In the genomic region with DNA sequence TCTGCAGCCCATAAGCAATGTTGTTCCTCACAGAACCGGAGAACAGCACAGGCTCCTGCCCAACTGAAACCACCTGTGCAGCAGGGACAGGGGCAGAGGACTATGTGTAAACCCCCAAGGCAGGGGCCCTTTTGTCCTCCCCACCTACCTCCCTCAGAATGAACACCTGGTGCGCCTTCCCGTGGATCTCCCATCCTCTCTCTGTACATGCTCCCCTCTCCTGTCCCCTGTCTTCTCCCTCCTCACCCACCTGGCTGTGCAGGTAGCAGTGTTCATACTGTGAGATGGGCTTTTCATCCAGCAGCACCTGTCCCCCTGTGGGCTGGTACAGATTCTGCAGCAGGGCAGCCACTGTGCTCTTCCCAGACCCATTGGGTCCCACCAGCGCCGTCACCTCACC, we compare ENCODE assay signal across 27 cellular contexts. TPM values are rescaled to one million over a fixed set of nuclear protein-coding genes. Genes with fewer than 3 reads are reported as not detected.
DNase-seq lines count a peak whose midpoint lies in the region; ATAC-seq lines count a peak whose summit lies in the region.
"Had no signal": no experiment of that assay in that cellular context is flagged by ENCODE, and none has a peak within 500 bp of the region (broad histone marks: within the 10 kb centered on the region; RNA-seq: fewer than 3 reads in every experiment).

No MANE protein-coding gene starts in this region.

- H3K36me3 Mint-ChIP-seq in activated naive CD4-positive, alpha-beta T cell treated with anti-CD3 and anti-CD28 coated beads, Interleukin-2, amount 50 U/mL, for 72 hours, result peaks cover 21 to 39% of the 10 kb centered on the region in 2 donors
- H3K36me3 Mint-ChIP-seq in activated T-helper 1 cell treated with anti-CD3 and anti-CD28 coated beads, Interleukin-12 subunit alpha, Interleukin-12 subunit beta, Interleukin-2, Interleukin-4 antibody, amounts not matched to agents 30 ng/mL and 10 ng/mL and 1 ng/mL, durations not matched to agents 14 hours and 24 hours and 36 hours (ENCODE audit: low read depth), result peaks cover 76% of the 10 kb centered on the region
- peaks cover 54% of the 10 kb centered on the region for H3K36me3 Mint-ChIP-seq in central memory CD8-positive, alpha-beta T cell (ENCODE audit: insufficient read depth)
- H3K36me3 Mint-ChIP-seq in stimulated activated effector memory CD8-positive, alpha-beta T cell treated with anti-CD3 and anti-CD28 coated beads, Interleukin-12 subunit alpha, Interleukin-12 subunit beta, amount 100 ng/mL, for 72 hours, result peaks cover 85% of the 10 kb centered on the region

- no peak for DNase-seq in activated naive CD4-positive, alpha-beta T cell treated with anti-CD3 and anti-CD28 coated beads, Interleukin-2, amount 50 U/mL, for 72 hours (ENCODE audit: low spot score in 2 of 2)
- no peak for DNase-seq in activated naive CD4-positive, alpha-beta T cell treated with Interleukin-2 at 50 U/mL for 16 hours
- no peak for DNase-seq in activated T-helper 1 cell treated with anti-CD3 and anti-CD28 coated beads, Interleukin-12 subunit alpha, Interleukin-12 subunit beta, Interleukin-2, Interleukin-4 antibody, amounts not matched to agents 30 ng/mL and 10 ng/mL and 1 ng/mL, durations not matched to agents 14 hours and 24 hours and 36 hours (ENCODE audit: low spot score)
- no peak for DNase-seq in central memory CD8-positive, alpha-beta T cell (ENCODE audit: low spot score in 2 of 2)
- DNase-seq in stimulated activated effector memory CD8-positive, alpha-beta T cell treated with anti-CD3 and anti-CD28 coated beads, Interleukin-12 subunit alpha, Interleukin-12 subunit beta, amount 100 ng/mL, for 72 hours (ENCODE audit: low spot score in 2 of 2), result no peak
- DNase-seq in NCI-H1092 (lab: John Stamatoyannopoulos, UW) (no peak), medulla oblongata (ENCODE audit: extremely low spot score) (no peak)
- no peak for DNase-seq in activated CD4-positive, CD25-positive, alpha-beta regulatory T cell (lab: John Stamatoyannopoulos, UW)
- DNase-seq: C1 segment of cervical spinal cord; CD8-positive, alpha-beta T cell; DMS 273 treated with DMSO at 0.1 percent for 48 hours; DMS79; EL; GDM1; GM23248; H9; IMR-90; MM.1S; NCI-H1417; NCI-H1694; NCI-H2029 treated with DMSO at 0.1 percent for 48 hours; NCI-H446 treated with DMSO at 0.1 percent for 48 hours; NCI-H526; NCI-H82; NK-92 treated with Interleukin-12 subunit alpha and Interleukin-12 subunit beta, amount 100 ng/mL, for 24 hours; PC-3 had no signal

- no peaks in the 10 kb centered on the region for H3K27me3 Mint-ChIP-seq in activated T-helper 1 cell treated with anti-CD3 and anti-CD28 coated beads, Interleukin-12 subunit alpha, Interleukin-12 subunit beta, Interleukin-2, Interleukin-4 antibody, amounts not matched to agents 30 ng/mL and 10 ng/mL and 1 ng/mL, durations not matched to agents 14 hours and 24 hours and 36 hours (ENCODE audit: insufficient read depth)
- H3K27me3 Mint-ChIP-seq in central memory CD8-positive, alpha-beta T cell, result no peaks in the 10 kb centered on the region

- peaks cover 81% of the 10 kb centered on the region for H3K4me1 Mint-ChIP-seq in activated T-helper 1 cell treated with anti-CD3 and anti-CD28 coated beads, Interleukin-12 subunit alpha, Interleukin-12 subunit beta, Interleukin-2, Interleukin-4 antibody, amounts not matched to agents 30 ng/mL and 10 ng/mL and 1 ng/mL, durations not matched to agents 14 hours and 24 hours and 36 hours (ENCODE audit: low read depth)
- H3K4me1 Mint-ChIP-seq in central memory CD8-positive, alpha-beta T cell, result peaks cover 27% of the 10 kb centered on the region
- H3K4me1 Mint-ChIP-seq in stimulated activated effector memory CD8-positive, alpha-beta T cell treated with anti-CD3 and anti-CD28 coated beads, Interleukin-12 subunit alpha, Interleukin-12 subunit beta, amount 100 ng/mL, for 72 hours, result peaks cover 58% of the 10 kb centered on the region

- no peaks in the 10 kb centered on the region for H3K9me3 Mint-ChIP-seq in activated naive CD4-positive, alpha-beta T cell treated with anti-CD3 and anti-CD28 coated beads, Interleukin-2, amount 50 U/mL, for 72 hours
- no peaks in the 10 kb centered on the region for H3K9me3 Mint-ChIP-seq in activated T-helper 1 cell treated with anti-CD3 and anti-CD28 coated beads, Interleukin-12 subunit alpha, Interleukin-12 subunit beta, Interleukin-2, Interleukin-4 antibody, amounts not matched to agents 30 ng/mL and 10 ng/mL and 1 ng/mL, durations not matched to agents 14 hours and 24 hours and 36 hours
- H3K9me3 Mint-ChIP-seq in central memory CD8-positive, alpha-beta T cell, result no peaks in the 10 kb centered on the region
- H3K9me3 Mint-ChIP-seq in stimulated activated effector memory CD8-positive, alpha-beta T cell treated with anti-CD3 and anti-CD28 coated beads, Interleukin-12 subunit alpha, Interleukin-12 subunit beta, amount 100 ng/mL, for 72 hours, result no peaks in the 10 kb centered on the region
- H3K9me3 Mint-ChIP-seq: CD8-positive, alpha-beta T cell; H9 had no signal

- ATAC-seq in activated naive CD4-positive, alpha-beta T cell treated with anti-CD3 and anti-CD28 coated beads, Interleukin-2, amount 50 U/mL, for 72 hours, result no peak
- ATAC-seq in central memory CD8-positive, alpha-beta T cell (replicated peaks; ENCODE audit: extremely low read depth, poor library complexity, severe bottlenecking), result no peak
- no peak for ATAC-seq in stimulated activated effector memory CD8-positive, alpha-beta T cell treated with anti-CD3 and anti-CD28 coated beads, Interleukin-12 subunit alpha, Interleukin-12 subunit beta, amount 100 ng/mL, for 72 hours
- ATAC-seq: CD8-positive, alpha-beta T cell; GM12878; PC-3 had no signal

- peak overlapping the region; percentile 21 to 89 for H3K27ac Mint-ChIP-seq in activated naive CD4-positive, alpha-beta T cell treated with anti-CD3 and anti-CD28 coated beads, Interleukin-2, amount 50 U/mL, for 72 hours
- H3K27ac Mint-ChIP-seq in activated T-helper 1 cell treated with anti-CD3 and anti-CD28 coated beads, Interleukin-12 subunit alpha, Interleukin-12 subunit beta, Interleukin-2, Interleukin-4 antibody, amounts not matched to agents 30 ng/mL and 10 ng/mL and 1 ng/mL, durations not matched to agents 14 hours and 24 hours and 36 hours, result peak overlapping the region; percentile 8
- peak overlapping the region; percentile 60 for H3K27ac Mint-ChIP-seq in central memory CD8-positive, alpha-beta T cell (ENCODE audit: low read depth)
- peak overlapping the region; percentile 64 for H3K27ac Mint-ChIP-seq in stimulated activated effector memory CD8-positive, alpha-beta T cell treated with anti-CD3 and anti-CD28 coated beads, Interleukin-12 subunit alpha, Interleukin-12 subunit beta, amount 100 ng/mL, for 72 hours
- H3K27ac Mint-ChIP-seq: CD8-positive, alpha-beta T cell; H9 had no signal

- no peak overlapping the region for H3K4me3 Mint-ChIP-seq in activated T-helper 1 cell treated with anti-CD3 and anti-CD28 coated beads, Interleukin-12 subunit alpha, Interleukin-12 subunit beta, Interleukin-2, Interleukin-4 antibody, amounts not matched to agents 30 ng/mL and 10 ng/mL and 1 ng/mL, durations not matched to agents 14 hours and 24 hours and 36 hours
- no peak overlapping the region for H3K4me3 Mint-ChIP-seq in central memory CD8-positive, alpha-beta T cell
- no peak overlapping the region for H3K4me3 Mint-ChIP-seq in stimulated activated effector memory CD8-positive, alpha-beta T cell treated with anti-CD3 and anti-CD28 coated beads, Interleukin-12 subunit alpha, Interleukin-12 subunit beta, amount 100 ng/mL, for 72 hours
- H3K4me3 Mint-ChIP-seq: CD8-positive, alpha-beta T cell; H9 had no signal

- intact Hi-C loops in activated T-helper 1 cell treated with anti-CD3 and anti-CD28 coated beads, Interleukin-12 subunit alpha, Interleukin-12 subunit beta, Interleukin-2, Interleukin-4 antibody, amounts not matched to agents 30 ng/mL and 10 ng/mL and 1 ng/mL, durations not matched to agents 14 hours and 24 hours and 36 hours (cut with micrococcal nuclease), result no loop called here

RNA-seq across cellular contexts. Expression of a gene that starts 8.5 kb away (rescaled TPM):
- total RNA-seq in activated naive CD4-positive, alpha-beta T cell treated with anti-CD3 and anti-CD28 coated beads, Interleukin-2, amount 50 U/mL, for 72 hours, result 100 to 1,000 TPM; 118 to 128 TPM
- total RNA-seq in activated T-helper 1 cell treated with anti-CD3 and anti-CD28 coated beads, Interleukin-12 subunit alpha, Interleukin-12 subunit beta, Interleukin-2, Interleukin-4 antibody, amounts not matched to agents 30 ng/mL and 10 ng/mL and 1 ng/mL, durations not matched to agents 14 hours and 24 hours and 36 hours, result 160 and 167 TPM in 2 replicates

RNA-seq across cellular contexts. Expression of a gene that starts 13.2 kb away (rescaled TPM):
- total RNA-seq in activated naive CD4-positive, alpha-beta T cell treated with anti-CD3 and anti-CD28 coated beads, Interleukin-2, amount 50 U/mL, for 72 hours, result 1 to 10 TPM; 3.8 to 4.0 TPM
- 4.2 and 4.3 TPM in 2 replicates for total RNA-seq in activated T-helper 1 cell treated with anti-CD3 and anti-CD28 coated beads, Interleukin-12 subunit alpha, Interleukin-12 subunit beta, Interleukin-2, Interleukin-4 antibody, amounts not matched to agents 30 ng/mL and 10 ng/mL and 1 ng/mL, durations not matched to agents 14 hours and 24 hours and 36 hours
- total RNA-seq: GM23248 had no signal

RNA-seq across cellular contexts. Expression of a gene that starts 13.8 kb away (rescaled TPM):
- total RNA-seq in activated naive CD4-positive, alpha-beta T cell treated with anti-CD3 and anti-CD28 coated beads, Interleukin-2, amount 50 U/mL, for 72 hours, result 100 to 1,000 TPM; 334 to 353 TPM
- total RNA-seq in activated T-helper 1 cell treated with anti-CD3 and anti-CD28 coated beads, Interleukin-12 subunit alpha, Interleukin-12 subunit beta, Interleukin-2, Interleukin-4 antibody, amounts not matched to agents 30 ng/mL and 10 ng/mL and 1 ng/mL, durations not matched to agents 14 hours and 24 hours and 36 hours, result 353 and 358 TPM in 2 replicates

RNA-seq across cellular contexts. Expression of a gene that starts 23.5 kb away (rescaled TPM):
- 100 to 1,000 TPM; 234 to 319 TPM for total RNA-seq in activated naive CD4-positive, alpha-beta T cell treated with anti-CD3 and anti-CD28 coated beads, Interleukin-2, amount 50 U/mL, for 72 hours
- total RNA-seq in activated T-helper 1 cell treated with anti-CD3 and anti-CD28 coated beads, Interleukin-12 subunit alpha, Interleukin-12 subunit beta, Interleukin-2, Interleukin-4 antibody, amounts not matched to agents 30 ng/mL and 10 ng/mL and 1 ng/mL, durations not matched to agents 14 hours and 24 hours and 36 hours, result 284 and 290 TPM in 2 replicates

RNA-seq across cellular contexts. Expression of a gene that starts 24.0 kb away (rescaled TPM):
- 100 to 1,000 TPM; 202 to 262 TPM for total RNA-seq in activated naive CD4-positive, alpha-beta T cell treated with anti-CD3 and anti-CD28 coated beads, Interleukin-2, amount 50 U/mL, for 72 hours
- 249 and 253 TPM in 2 replicates for total RNA-seq in activated T-helper 1 cell treated with anti-CD3 and anti-CD28 coated beads, Interleukin-12 subunit alpha, Interleukin-12 subunit beta, Interleukin-2, Interleukin-4 antibody, amounts not matched to agents 30 ng/mL and 10 ng/mL and 1 ng/mL, durations not matched to agents 14 hours and 24 hours and 36 hours

Comparison
In these comparisons a context has a peak if more than half of its experiments do, and no peak if none do; other contexts are left out.
1. H3K27ac Mint-ChIP-seq: peak in every context shown above with its lines; median percentile 64 in stimulated activated effector memory CD8-positive, alpha-beta T cell treated with anti-CD3 and anti-CD28 coated beads, Interleukin-12 subunit alpha, Interleukin-12 subunit beta, amount 100 ng/mL, for 72 hours; 60 in central memory CD8-positive, alpha-beta T cell; 55 in activated naive CD4-positive, alpha-beta T cell treated with anti-CD3 and anti-CD28 coated beads, Interleukin-2, amount 50 U/mL, for 72 hours; 8 in activated T-helper 1 cell treated with anti-CD3 and anti-CD28 coated beads, Interleukin-12 subunit alpha, Interleukin-12 subunit beta, Interleukin-2, Interleukin-4 antibody, amounts not matched to agents 30 ng/mL and 10 ng/mL and 1 ng/mL, durations not matched to agents 14 hours and 24 hours and 36 hours.